In the genomic region with DNA sequence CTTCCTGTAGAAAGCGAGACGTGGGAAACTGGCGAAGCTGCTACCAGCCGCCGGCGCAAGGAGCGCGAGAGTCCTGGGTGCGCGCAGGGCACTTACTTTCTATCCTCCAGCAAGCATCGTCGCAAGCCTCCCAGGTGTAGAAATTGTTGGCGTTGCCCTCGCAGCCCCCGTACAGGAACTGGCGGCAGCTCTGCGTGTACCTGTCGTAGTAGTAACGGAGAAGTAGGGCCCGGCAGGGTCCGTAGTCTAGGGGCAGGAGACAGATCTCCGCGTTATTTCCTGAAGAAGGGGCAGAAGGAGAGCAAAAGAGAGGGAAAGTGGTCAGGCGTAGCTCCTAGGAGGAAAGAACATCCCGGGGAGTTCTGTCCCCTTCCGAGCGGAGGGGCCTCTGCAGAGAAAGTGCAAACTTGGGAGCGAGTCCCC, we compare ENCODE assay signal across 8 cellular contexts. TPM values are rescaled to one million over a fixed set of nuclear protein-coding genes. Genes with fewer than 3 reads are reported as not detected.
DNase-seq lines count a peak whose midpoint lies in the region; ATAC-seq and TF ChIP-seq lines count a peak whose summit lies in the region.

No MANE protein-coding gene starts in this region.

- H3K79me2 ChIP-seq in parathyroid adenoma, result no peaks in the 10 kb centered on the region

- H3K36me3 Mint-ChIP-seq in activated T-cell treated with anti-CD3 and anti-CD28 coated beads, Interleukin-2, amount 50 U/mL, for 4 hours (ENCODE audit: insufficient read depth), result no peaks in the 10 kb centered on the region
- H3K36me3 Mint-ChIP-seq in T-helper 2 cell treated with Interferon-gamma antibody and Interleukin-4, amounts not matched to agents 5 μg/mL and 100 μg/mL, for 36 hours (ENCODE audit: low read depth), result no peaks in the 10 kb centered on the region

- H3K4me1 ChIP-seq in gastroesophageal sphincter, result peaks cover 0 to 14% (median 5%) of the 10 kb centered on the region in 3 donors
- no peaks in the 10 kb centered on the region for H3K4me1 ChIP-seq in parathyroid adenoma

- TF ChIP-seq POLR2A in gastroesophageal sphincter (IDR thresholded peaks at IDR 0.05), result no peak

- peak in 1 of 4 experiments; percentile 13 for TF ChIP-seq CTCF in gastroesophageal sphincter (IDR thresholded peaks at IDR 0.05)
- no peak for TF ChIP-seq CTCF in parathyroid adenoma (IDR thresholded peaks at IDR 0.05)

- H3K4me3 ChIP-seq in gastroesophageal sphincter, result peak overlapping the region; percentile 32 to 56
- H3K4me3 ChIP-seq in parathyroid adenoma (ENCODE audit: low read depth, low read length), result peak overlapping the region; percentile 41

- H3K9ac ChIP-seq in parathyroid adenoma, result no peak overlapping the region

- peak overlapping the region; percentile 54 for H3K4me2 ChIP-seq in parathyroid adenoma (ENCODE audit: low read length)

- no peaks in the 10 kb centered on the region for H3K9me3 Mint-ChIP-seq in activated T-cell treated with anti-CD3 and anti-CD28 coated beads, Interleukin-2, amount 50 U/mL, for 4 hours
- H3K9me3 Mint-ChIP-seq in T-helper 2 cell treated with Interferon-gamma antibody and Interleukin-4, amounts not matched to agents 5 μg/mL and 100 μg/mL, for 36 hours, result no peaks in the 10 kb centered on the region

- TF ChIP-seq EP300 in gastroesophageal sphincter (IDR thresholded peaks at IDR 0.05), result no peak

- H3K27ac Mint-ChIP-seq in T-helper 2 cell treated with Interferon-gamma antibody and Interleukin-4, amounts not matched to agents 5 μg/mL and 100 μg/mL, for 36 hours, result no peak overlapping the region

- no peak overlapping the region for H2AFZ ChIP-seq in parathyroid adenoma

- H3K36me3 ChIP-seq in gastroesophageal sphincter, result no peaks in the 10 kb centered on the region
- H3K36me3 ChIP-seq in parathyroid adenoma (ENCODE audit: control insufficient read depth, insufficient read depth, low read length), result no peaks in the 10 kb centered on the region

- DNase-seq in activated T-cell treated with anti-CD3 and anti-CD28 coated beads, Interleukin-2, amount 50 U/mL, for 4 hours, result no peak
- DNase-seq in activated T-cell treated with anti-CD3 and anti-CD28 coated beads for 4 hours (no peak), COLO668 (lab: John Stamatoyannopoulos, UW; ENCODE audit: unreplicated experiment) (no peak), KBM-7 (no peak)
- DNase-seq in T-helper 2 cell treated with Interferon-gamma antibody and Interleukin-4, amounts not matched to agents 5 μg/mL and 100 μg/mL, for 36 hours (ENCODE audit: low spot score), result no peak

- WGBS in gastroesophageal sphincter (ENCODE audit: low coverage in 1 of 2), 2 donors, result 1 to 6% methylated on average over 18 of the region's 28 CpGs

- in situ Hi-C loops in KBM-7 (cut with MboI; ENCODE audit: low pct_unique_long_range_greater_than_20kb, low sequenced_read_pairs), result no loop called here

- H3K27me3 ChIP-seq in gastroesophageal sphincter, result peaks cover 27% of the 10 kb centered on the region
- H3K27me3 ChIP-seq in parathyroid adenoma (ENCODE audit: control insufficient read depth, insufficient read depth, low read length), result no peaks in the 10 kb centered on the region

- H3K27me3 Mint-ChIP-seq in activated T-cell treated with anti-CD3 and anti-CD28 coated beads, Interleukin-2, amount 50 U/mL, for 4 hours (ENCODE audit: low read depth), result peaks cover 41% of the 10 kb centered on the region
- peaks cover 50% of the 10 kb centered on the region for H3K27me3 Mint-ChIP-seq in T-helper 2 cell treated with Interferon-gamma antibody and Interleukin-4, amounts not matched to agents 5 μg/mL and 100 μg/mL, for 36 hours (ENCODE audit: low read depth)

- ATAC-seq in activated T-cell treated with anti-CD3 and anti-CD28 coated beads, Interleukin-2, amount 50 U/mL, for 4 hours, result peak; percentile 37 to 56
- ATAC-seq in HG02981 (IDR thresholded peaks at IDR 0.05; ENCODE audit: unreplicated experiment), result peak; percentile 42
- peak; percentile 25 for ATAC-seq in gastroesophageal sphincter

- H3K4me3 Mint-ChIP-seq in activated T-cell treated with anti-CD3 and anti-CD28 coated beads, Interleukin-2, amount 50 U/mL, for 4 hours, result peak overlapping the region; percentile 60
- peak overlapping the region; percentile 62 for H3K4me3 Mint-ChIP-seq in T-helper 2 cell treated with Interferon-gamma antibody and Interleukin-4, amounts not matched to agents 5 μg/mL and 100 μg/mL, for 36 hours

- no peaks in the 10 kb centered on the region for H3K9me3 ChIP-seq in gastroesophageal sphincter
- H3K9me3 ChIP-seq in parathyroid adenoma (ENCODE audit: control insufficient read depth, low read length), result no peaks in the 10 kb centered on the region

- peaks cover 8% of the 10 kb centered on the region for H3K4me1 Mint-ChIP-seq in activated T-cell treated with anti-CD3 and anti-CD28 coated beads, Interleukin-2, amount 50 U/mL, for 4 hours (ENCODE audit: low read depth)
- peaks cover 7% of the 10 kb centered on the region for H3K4me1 Mint-ChIP-seq in T-helper 2 cell treated with Interferon-gamma antibody and Interleukin-4, amounts not matched to agents 5 μg/mL and 100 μg/mL, for 36 hours (ENCODE audit: low read depth)

- H3K27ac ChIP-seq in gastroesophageal sphincter (no peak overlapping the region), parathyroid adenoma (no peak overlapping the region)

RNA-seq across cellular contexts. Expression of a gene that starts 0.5 kb away (rescaled TPM):
- 1 to 10 TPM; 1.2 to 3.2 (median 1.3) TPM for total RNA-seq in activated T-cell treated with anti-CD3 and anti-CD28 coated beads, Interleukin-2, amount 50 U/mL, for 4 hours
- total RNA-seq in gastroesophageal sphincter, result 10 to 100 TPM in 1 of 4 donors, 1 to 10 TPM in 2, under 1 TPM in 1; 0.85 to 40.1 (median 5.6) TPM

RNA-seq across cellular contexts. Expression of a gene that starts 16.3 kb away (rescaled TPM):
- total RNA-seq in activated T-cell treated with anti-CD3 and anti-CD28 coated beads, Interleukin-2, amount 50 U/mL, for 4 hours, result not detected
- not detected for total RNA-seq in gastroesophageal sphincter

RNA-seq across cellular contexts. Expression of a gene that starts 31.5 kb away (rescaled TPM):
- total RNA-seq in activated T-cell treated with anti-CD3 and anti-CD28 coated beads, Interleukin-2, amount 50 U/mL, for 4 hours, result under 1 TPM in 2 of 3 donors, not detected in 1; 0.05 TPM
- 10 to 100 TPM; 14.2 to 36.5 (median 26.1) TPM for total RNA-seq in gastroesophageal sphincter

Comparison
In these comparisons a context has a peak if more than half of its experiments do, and no peak if none do; other contexts are left out.
1. RNA of a gene that starts 31.5 kb away (total RNA-seq): 14.2 to 36.5 TPM in gastroesophageal sphincter; 0.05 TPM in activated T-cell treated with anti-CD3 and anti-CD28 coated beads, Interleukin-2, amount 50 U/mL, for 4 hours; every median in the first group is over 10 times any median in the second.
2. Peak in every context shown above with its lines, with median percentiles within 50 percentile points of each other: ATAC-seq.